Comparison of ENCODE assay signal across 8 cellular contexts in genomic region chr1:26431979-26432695, GRCh38. TPM values are rescaled to one million over a fixed set of nuclear protein-coding genes. Genes with fewer than 3 reads are reported as not detected.
DNase-seq lines count a peak whose midpoint lies in the region; ATAC-seq and TF ChIP-seq lines count a peak whose summit lies in the region.

A gene with protein sequence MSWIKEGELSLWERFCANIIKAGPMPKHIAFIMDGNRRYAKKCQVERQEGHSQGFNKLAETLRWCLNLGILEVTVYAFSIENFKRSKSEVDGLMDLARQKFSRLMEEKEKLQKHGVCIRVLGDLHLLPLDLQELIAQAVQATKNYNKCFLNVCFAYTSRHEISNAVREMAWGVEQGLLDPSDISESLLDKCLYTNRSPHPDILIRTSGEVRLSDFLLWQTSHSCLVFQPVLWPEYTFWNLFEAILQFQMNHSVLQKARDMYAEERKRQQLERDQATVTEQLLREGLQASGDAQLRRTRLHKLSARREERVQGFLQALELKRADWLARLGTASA (plus strand): TSS chr1:26432321. CDS start chr1:26432946, 625 bp downstream.

- no peaks in the 10 kb centered on the region for H3K9me3 ChIP-seq in heart right ventricle
- no peaks in the 10 kb centered on the region for H3K9me3 ChIP-seq in prostate gland

- peak within 1 kb of the TSS; percentile 97 for H3K27ac Mint-ChIP-seq in T-helper 1 cell treated with Interleukin-12 subunit alpha and Interleukin-12 subunit beta and Interleukin-4 antibody, amounts not matched to agents 30 μg/mL and 1 μg/mL, for 36 hours

- peaks cover 11% of the 10 kb centered on the region for H3K27me3 Mint-ChIP-seq in T-helper 1 cell treated with Interleukin-12 subunit alpha and Interleukin-12 subunit beta and Interleukin-4 antibody, amounts not matched to agents 30 μg/mL and 1 μg/mL, for 36 hours (ENCODE audit: low read depth)

- TF ChIP-seq CTCF in GM13977 (IDR thresholded peaks at IDR 0.05; ENCODE audit: extremely low read depth, insufficient read depth, missing control alignments) = no peak
- TF ChIP-seq CTCF in heart right ventricle (IDR thresholded peaks at IDR 0.05) = no peak
- TF ChIP-seq CTCF in prostate gland (IDR thresholded peaks at IDR 0.05) = peak in 2 of 4 experiments; percentile 8 to 34

- intact Hi-C loops in heart right ventricle (cut with DNase I) = loop anchor here in 1 of 10 donors (2.0 kb wide), 1 partner anchor 41 kb away; the partner anchor contains the start of gene HMGN2
- intact Hi-C loops in prostate gland (cut with DNase I) = loop anchor here (5.0 kb wide), 1 partner anchor 40 kb away; the partner anchor contains the start of gene HMGN2

- H3K4me3 ChIP-seq in heart right ventricle (peak within 1 kb of the TSS; percentile 48 to 87 (median 68)), prostate gland (peak within 1 kb of the TSS; percentile 50 to 52), urinary bladder (ENCODE audit: low read depth, low read length) (peak within 1 kb of the TSS; percentile 49)

- H3K4me1 Mint-ChIP-seq in T-helper 1 cell treated with Interleukin-12 subunit alpha and Interleukin-12 subunit beta and Interleukin-4 antibody, amounts not matched to agents 30 μg/mL and 1 μg/mL, for 36 hours (ENCODE audit: low read depth) = peaks cover 15% of the 10 kb centered on the region

- no peaks in the 10 kb centered on the region for H3K27me3 ChIP-seq in heart right ventricle
- no peaks in the 10 kb centered on the region for H3K27me3 ChIP-seq in prostate gland (replicated peaks; ENCODE audit: insufficient read depth)

- WGBS in heart right ventricle, 2 donors = 0% methylated on average over 45 of the region's 45 CpGs
- under 1% methylated on average over 44 of the region's 45 CpGs for WGBS in prostate gland
- WGBS in urinary bladder = under 1% methylated on average over 45 of the region's 45 CpGs

- H3K27ac ChIP-seq in heart right ventricle (peak within 1 kb of the TSS in 9 of 10 donors; percentile 46 to 92 (median 80)), prostate gland (peak within 1 kb of the TSS; percentile 66 to 75), urinary bladder (ENCODE audit: low read depth) (peak within 1 kb of the TSS; percentile 65)

- ATAC-seq in HG02884 (IDR thresholded peaks at IDR 0.05; ENCODE audit: unreplicated experiment) = peak; percentile 86
- peak; percentile 99 to 100 (median 100) for ATAC-seq in heart right ventricle

- H3K36me3 Mint-ChIP-seq in T-helper 1 cell treated with Interleukin-12 subunit alpha and Interleukin-12 subunit beta and Interleukin-4 antibody, amounts not matched to agents 30 μg/mL and 1 μg/mL, for 36 hours (ENCODE audit: low read depth) = peaks cover 6% of the 10 kb centered on the region

- TF ChIP-seq POLR2A in prostate gland (IDR thresholded peaks at IDR 0.05) = peak; percentile 76

- peak within 1 kb of the TSS; percentile 98 for H3K4me3 Mint-ChIP-seq in T-helper 1 cell treated with Interleukin-12 subunit alpha and Interleukin-12 subunit beta and Interleukin-4 antibody, amounts not matched to agents 30 μg/mL and 1 μg/mL, for 36 hours

- peak; percentile 96 for DNase-seq in GM13977 (ENCODE audit: low spot score)
- DNase-seq in NCI-H1694 (lab: John Stamatoyannopoulos, UW) = peak; percentile 93
- DNase-seq in amniotic stem cell (lab: John Stamatoyannopoulos, UW) = peak; percentile 93
- peak; percentile 97 to 99 for DNase-seq in heart right ventricle
- peak; percentile 96 for DNase-seq in prostate gland (ENCODE audit: low spot score)

- peaks cover 4 to 35% (median 22%) of the 10 kb centered on the region in 9 donors for H3K4me1 ChIP-seq in heart right ventricle
- peaks cover 6% of the 10 kb centered on the region for H3K4me1 ChIP-seq in prostate gland (replicated peaks)
- peaks cover 4% of the 10 kb centered on the region for H3K4me1 ChIP-seq in urinary bladder (ENCODE audit: insufficient read depth)

- in situ Hi-C loops in GM13977 (cut with MboI; ENCODE audit: low pct_unique_long_range_greater_than_20kb, low sequenced_read_pairs, unreplicated experiment) = no loop called here

- H3K36me3 ChIP-seq in heart right ventricle (peaks cover 0 to 38% (median 7%) of the 10 kb centered on the region in 9 donors), prostate gland (no peaks in the 10 kb centered on the region), urinary bladder (ENCODE audit: insufficient read depth) (peaks cover 3% of the 10 kb centered on the region)

- H3K9me3 Mint-ChIP-seq in T-helper 1 cell treated with Interleukin-12 subunit alpha and Interleukin-12 subunit beta and Interleukin-4 antibody, amounts not matched to agents 30 μg/mL and 1 μg/mL, for 36 hours = no peaks in the 10 kb centered on the region

RNA-seq across cellular contexts. Expression of the gene that starts here (rescaled TPM):
- total RNA-seq in heart right ventricle (10 to 100 TPM; 23.0 to 45.8 (median 32.5) TPM), prostate gland (10 to 100 TPM; 28.9 to 39.0 TPM), urinary bladder (30.0 TPM)
- polyA plus RNA-seq in heart right ventricle (10 to 100 TPM; 22.1 to 29.2 TPM), urinary bladder (25.4 TPM)

Comparison
In these comparisons a context has a peak if more than half of its experiments do, and no peak if none do; other contexts are left out.
1. Peak in every context shown above with its lines: DNase-seq, ATAC-seq, H3K4me3 ChIP-seq and H3K27ac ChIP-seq.